29 cellular contexts compared by ENCODE assay signal in genomic region chr4:78310056-78310731, GRCh38.
A peak's percentile ranks its signal among the peaks of the same experiment; 100 is the strongest.
DNase-seq lines count a peak whose midpoint lies in the region; ATAC-seq and TF ChIP-seq lines count a peak whose summit lies in the region.
"Had no signal": no experiment of that assay in that cellular context is flagged by ENCODE, and none has a peak within 500 bp of the region (broad histone marks: within the 10 kb centered on the region; RNA-seq: fewer than 3 reads in every experiment).

No MANE protein-coding gene starts in this region.

- ATAC-seq in left lobe of liver: no peak
- ATAC-seq: activated CD8-positive, alpha-beta T cell treated with anti-CD3 and anti-CD28 coated beads, Interleukin-2, amount 10 ng/mL, durations not matched to agents 7 days and 5 days; gastroesophageal sphincter had no signal

- peaks cover 10% of the 10 kb centered on the region for H3F3A ChIP-seq in neural progenitor cell (ENCODE audit: low read depth)

- peaks cover 5% of the 10 kb centered on the region for H3K9me3 Mint-ChIP-seq in neural progenitor cell
- H3K9me3 Mint-ChIP-seq: T-helper 1 cell treated with Interleukin-12 subunit alpha and Interleukin-12 subunit beta and Interleukin-4 antibody, amounts not matched to agents 30 μg/mL and 1 μg/mL, for 36 hours had no signal

- DNase-seq in BE2C (peak; percentile 27), RKO (ENCODE audit: low spot score) (peak; percentile 52), fibroblast of gingiva (ENCODE audit: low read depth) (peak; percentile 54), neural progenitor cell (ENCODE audit: low spot score) (peak; percentile 53), NCI-H2196 (lab: John Stamatoyannopoulos, UW; ENCODE audit: unreplicated experiment) (no peak), T1000 (lab: John Stamatoyannopoulos, UW) (no peak), left lobe of liver (ENCODE audit: low spot score) (no peak), brain microvascular endothelial cell (no peak)
- DNase-seq: activated CD8-positive, alpha-beta T cell treated with anti-CD3 and anti-CD28 coated beads, Interleukin-2, amount 10 ng/mL, durations not matched to agents 7 days and 5 days; activated effector memory CD4-positive, alpha-beta T cell treated with Interleukin-2 at 50 U/mL for 16 hours; adrenal gland; Caco-2; effector CD4-positive, alpha-beta T cell; erythroblast; hippocampal formation; KBM-7; mesendoderm; MM.1S; NCI-H2081; NCI-H345; NCI-H774; RPMI8226; small intestine; stimulated activated CD4-positive, alpha-beta T cell treated with anti-CD3 and anti-CD28 coated beads, Interleukin-1b, Interleukin-23, amount 100 ng/mL, for 48 hours; upper lobe of right lung had no signal

- H4K20me1 ChIP-seq in neural progenitor cell (ENCODE audit: low read depth): no peaks in the 10 kb centered on the region

- no peaks in the 10 kb centered on the region for H3K27me3 ChIP-seq in BE2C
- no peaks in the 10 kb centered on the region for H3K27me3 ChIP-seq in neural progenitor cell
- H3K27me3 ChIP-seq in brain microvascular endothelial cell (replicated peaks): no peaks in the 10 kb centered on the region
- H3K27me3 ChIP-seq: adrenal gland, gastroesophageal sphincter, upper lobe of right lung had no signal

- H3K4me1 ChIP-seq in BE2C (no peaks in the 10 kb centered on the region; the same call in 1 of the 2 replicates), neural progenitor cell (peaks cover 27% of the 10 kb centered on the region)
- H3K4me1 ChIP-seq: adrenal gland, Caco-2, gastroesophageal sphincter, SJSA1, upper lobe of right lung had no signal

- TF ChIP-seq CTCF in BE2C (IDR thresholded peaks at IDR 0.05; ENCODE audit: low read depth, low read length) (no peak), neural progenitor cell (IDR thresholded peaks at IDR 0.05) (no peak), brain microvascular endothelial cell (IDR thresholded peaks at IDR 0.05; ENCODE audit: low read depth, low read length, missing control alignments) (no peak)

- peaks cover 2% of the 10 kb centered on the region for H3K27me3 Mint-ChIP-seq in neural progenitor cell (ENCODE audit: insufficient read depth, low read depth)

- no peak overlapping the region for H2AFZ ChIP-seq in neural progenitor cell (replicated peaks)

- H3K4me3 ChIP-seq in BE2C (ENCODE audit: low read depth, low read length) (no peak overlapping the region), neural progenitor cell (no peak overlapping the region), brain microvascular endothelial cell (ENCODE audit: low read depth, low read length) (no peak overlapping the region)
- H3K4me3 ChIP-seq: adrenal gland, gastroesophageal sphincter, SJSA1, upper lobe of right lung had no signal

- H3K4me2 ChIP-seq in neural progenitor cell: peak overlapping the region; percentile 5

- H3K27ac ChIP-seq in neural progenitor cell (no peak overlapping the region), brain microvascular endothelial cell (no peak overlapping the region)
- H3K27ac ChIP-seq: adrenal gland, C4-2B, gastroesophageal sphincter, SJSA1, upper lobe of right lung had no signal

- no peaks in the 10 kb centered on the region for H3K9me3 ChIP-seq in BE2C
- H3K9me3 ChIP-seq in neural progenitor cell (ENCODE audit: low read depth): no peaks in the 10 kb centered on the region
- H3K9me3 ChIP-seq: adrenal gland, Caco-2, SJSA1, upper lobe of right lung had no signal

- peaks cover 29% of the 10 kb centered on the region for H3K4me1 Mint-ChIP-seq in neural progenitor cell

- in situ Hi-C loops in brain microvascular endothelial cell (cut with HindIII; ENCODE audit: low pct_ligation_motif_present, low sequenced_read_pairs): no loop called here

- no peaks in the 10 kb centered on the region for H3K79me2 ChIP-seq in neural progenitor cell (ENCODE audit: low read depth)

- no peak overlapping the region for H3K4me3 Mint-ChIP-seq in neural progenitor cell
- H3K4me3 Mint-ChIP-seq: activated CD8-positive, alpha-beta T cell treated with anti-CD3 and anti-CD28 coated beads, Interleukin-2, amount 10 ng/mL, durations not matched to agents 7 days and 5 days; T-helper 1 cell treated with Interleukin-12 subunit alpha and Interleukin-12 subunit beta and Interleukin-4 antibody, amounts not matched to agents 30 μg/mL and 1 μg/mL, for 36 hours had no signal

- peaks cover 7% of the 10 kb centered on the region for H3K36me3 Mint-ChIP-seq in neural progenitor cell

- no peak overlapping the region for H3K9ac ChIP-seq in neural progenitor cell

- H3K36me3 ChIP-seq in BE2C: peaks cover 10% of the 10 kb centered on the region; the same call in 1 of the 2 replicates
- no peaks in the 10 kb centered on the region for H3K36me3 ChIP-seq in neural progenitor cell
- H3K36me3 ChIP-seq in brain microvascular endothelial cell (replicated peaks): no peaks in the 10 kb centered on the region
- H3K36me3 ChIP-seq: adrenal gland, gastroesophageal sphincter, SJSA1, upper lobe of right lung had no signal

- no peak overlapping the region for H3K27ac Mint-ChIP-seq in neural progenitor cell
- H3K27ac Mint-ChIP-seq: activated CD8-positive, alpha-beta T cell treated with anti-CD3 and anti-CD28 coated beads, Interleukin-2, amount 10 ng/mL, durations not matched to agents 7 days and 5 days; T-helper 1 cell treated with Interleukin-12 subunit alpha and Interleukin-12 subunit beta and Interleukin-4 antibody, amounts not matched to agents 30 μg/mL and 1 μg/mL, for 36 hours had no signal

Comparison
In these comparisons a context has a peak if more than half of its experiments do, and no peak if none do; other contexts are left out.
1. DNase-seq: peak in BE2C (single experiment), RKO (single experiment), fibroblast of gingiva (single experiment) and neural progenitor cell (single experiment); none in NCI-H2196 (single experiment), T1000 (single experiment), left lobe of liver (single experiment) and brain microvascular endothelial cell (single experiment).